In genomic region chr12:24696800-24697199, GRCh38 we compare ENCODE assay signal across 1 cellular context.
TF ChIP-seq lines count a peak whose summit lies in the region.

No MANE protein-coding gene starts in this region.

TF ChIP-seq in GM23338, 12 proteins besides CTCF, POLR2A, EP300 and RAD21 (continued from another document):
- TF ChIP-seq ZNF462 (CRISPR knock-in tag; IDR thresholded peaks at IDR 0.05) (no peak), ZNF114 (CRISPR knock-in tag; IDR thresholded peaks at IDR 0.05) (no peak), EZH2phosphoT487 (IDR thresholded peaks at IDR 0.05; ENCODE audit: unreplicated experiment) (no peak)
- TF ChIP-seq, protein P1, sequence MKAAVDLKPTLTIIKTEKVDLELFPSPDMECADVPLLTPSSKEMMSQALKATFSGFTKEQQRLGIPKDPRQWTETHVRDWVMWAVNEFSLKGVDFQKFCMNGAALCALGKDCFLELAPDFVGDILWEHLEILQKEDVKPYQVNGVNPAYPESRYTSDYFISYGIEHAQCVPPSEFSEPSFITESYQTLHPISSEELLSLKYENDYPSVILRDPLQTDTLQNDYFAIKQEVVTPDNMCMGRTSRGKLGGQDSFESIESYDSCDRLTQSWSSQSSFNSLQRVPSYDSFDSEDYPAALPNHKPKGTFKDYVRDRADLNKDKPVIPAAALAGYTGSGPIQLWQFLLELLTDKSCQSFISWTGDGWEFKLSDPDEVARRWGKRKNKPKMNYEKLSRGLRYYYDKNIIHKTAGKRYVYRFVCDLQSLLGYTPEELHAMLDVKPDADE (IDR thresholded peaks at IDR 0.05): no peak
